Comparison of ENCODE assay signal across 31 cellular contexts in genomic region chr12:42277426-42278115, GRCh38.
"Had no signal": no experiment of that assay in that cellular context is flagged by ENCODE, and none has a peak within 500 bp of the region (broad histone marks: within the 10 kb centered on the region; RNA-seq: fewer than 3 reads in every experiment).

No MANE protein-coding gene starts in this region.

- H3K27ac ChIP-seq: ascending aorta, PC-9, RWPE1 had no signal

- H3K9me3 ChIP-seq: ascending aorta, MG63 had no signal

- DNase-seq: activated CD4-positive, alpha-beta T cell treated with anti-CD3 and anti-CD28 coated beads, Interleukin-2, amount 10 ng/mL, durations not matched to agents 24 days and 14 days; activated CD4-positive, alpha-beta T cell treated with anti-CD3 and anti-CD28 coated beads, Interleukin-2, amount 50 U/mL, for 4 hours; activated CD8-positive, alpha-beta T cell treated with anti-CD3 and anti-CD28 coated beads for 36 hours; activated gamma-delta T cell; activated naive CD4-positive, alpha-beta T cell treated with Interleukin-2 at 50 U/mL for 16 hours; activated naive CD8-positive, alpha-beta T cell treated with anti-CD3 and anti-CD28 coated beads, Interleukin-2, amount 10 ng/mL, durations not matched to agents 7 days and 5 days; activated T-cell treated with anti-CD3 and anti-CD28 coated beads, Interleukin-2, amount 50 U/mL, for 24 hours; amygdala; Kasumi-1; KG1; MG63; NCI-H1048; NCI-H1105 treated with DMSO at 0.1 percent for 48 hours; NCI-H1436; NCI-H1694; NCI-H1930; NCI-H2081 treated with DMSO at 0.1 percent for 48 hours; NCI-H226; NCI-H524 treated with DMSO at 0.1 percent for 48 hours; PC-9; SIG-M5; SW 1271; T-helper 1 cell; T-helper 2 cell; T1000 had no signal

- H3K27ac Mint-ChIP-seq: activated CD4-positive, alpha-beta T cell treated with anti-CD3 and anti-CD28 coated beads, Interleukin-2, amount 10 ng/mL, durations not matched to agents 24 days and 14 days; activated CD8-positive, alpha-beta T cell treated with anti-CD3 and anti-CD28 coated beads for 36 hours; activated naive CD4-positive, alpha-beta T cell treated with anti-CD3 and anti-CD28 coated beads, Interleukin-2, amount 50 U/mL, for 24 hours; activated naive CD8-positive, alpha-beta T cell treated with anti-CD3 and anti-CD28 coated beads, Interleukin-2, amount 10 ng/mL, durations not matched to agents 7 days and 5 days; activated T-cell treated with anti-CD3 and anti-CD28 coated beads, Interleukin-2, amount 50 U/mL, for 24 hours; activated T-helper 2 cell treated with anti-CD3 and anti-CD28 coated beads, Interferon-gamma antibody, Interleukin-2, Interleukin-4, amounts not matched to agents 10 μg/mL and 5 μg/mL and 100 μg/mL, durations not matched to agents 14 hours and 24 hours and 36 hours had no signal

- H3K9me3 Mint-ChIP-seq: activated CD8-positive, alpha-beta T cell treated with anti-CD3 and anti-CD28 coated beads for 36 hours; activated naive CD4-positive, alpha-beta T cell treated with anti-CD3 and anti-CD28 coated beads, Interleukin-2, amount 50 U/mL, for 24 hours; activated T-helper 2 cell treated with anti-CD3 and anti-CD28 coated beads, Interferon-gamma antibody, Interleukin-2, Interleukin-4, amounts not matched to agents 10 μg/mL and 5 μg/mL and 100 μg/mL, durations not matched to agents 14 hours and 24 hours and 36 hours had no signal

- H3K4me1 Mint-ChIP-seq: activated CD4-positive, alpha-beta T cell treated with anti-CD3 and anti-CD28 coated beads, Interleukin-2, amount 10 ng/mL, durations not matched to agents 24 days and 14 days; activated naive CD4-positive, alpha-beta T cell treated with anti-CD3 and anti-CD28 coated beads, Interleukin-2, amount 50 U/mL, for 24 hours; activated naive CD8-positive, alpha-beta T cell treated with anti-CD3 and anti-CD28 coated beads, Interleukin-2, amount 10 ng/mL, durations not matched to agents 7 days and 5 days had no signal

- FAIRE-seq: RCC 7860 had no signal

- ATAC-seq: activated CD8-positive, alpha-beta T cell treated with anti-CD3 and anti-CD28 coated beads for 36 hours; Right ventricle myocardium inferior had no signal

- H3K27me3 ChIP-seq: ascending aorta, MG63 had no signal

- H3K4me3 Mint-ChIP-seq: activated CD4-positive, alpha-beta T cell treated with anti-CD3 and anti-CD28 coated beads, Interleukin-2, amount 10 ng/mL, durations not matched to agents 24 days and 14 days; activated CD8-positive, alpha-beta T cell treated with anti-CD3 and anti-CD28 coated beads for 36 hours; activated naive CD4-positive, alpha-beta T cell treated with anti-CD3 and anti-CD28 coated beads, Interleukin-2, amount 50 U/mL, for 24 hours; activated naive CD8-positive, alpha-beta T cell treated with anti-CD3 and anti-CD28 coated beads, Interleukin-2, amount 10 ng/mL, durations not matched to agents 7 days and 5 days; activated T-cell treated with anti-CD3 and anti-CD28 coated beads, Interleukin-2, amount 50 U/mL, for 24 hours had no signal

- H2AFZ ChIP-seq: PC-9 had no signal

- H3K36me3 ChIP-seq: ascending aorta, MG63 had no signal

- H3K36me3 Mint-ChIP-seq: activated naive CD4-positive, alpha-beta T cell treated with anti-CD3 and anti-CD28 coated beads, Interleukin-2, amount 50 U/mL, for 24 hours had no signal

- H3K4me1 ChIP-seq: ascending aorta had no signal

- H3K4me2 ChIP-seq: PC-9 had no signal

- H3K4me3 ChIP-seq: ascending aorta, MG63, PC-9 had no signal
